28 cellular contexts compared by ENCODE assay signal in the genomic region with DNA sequence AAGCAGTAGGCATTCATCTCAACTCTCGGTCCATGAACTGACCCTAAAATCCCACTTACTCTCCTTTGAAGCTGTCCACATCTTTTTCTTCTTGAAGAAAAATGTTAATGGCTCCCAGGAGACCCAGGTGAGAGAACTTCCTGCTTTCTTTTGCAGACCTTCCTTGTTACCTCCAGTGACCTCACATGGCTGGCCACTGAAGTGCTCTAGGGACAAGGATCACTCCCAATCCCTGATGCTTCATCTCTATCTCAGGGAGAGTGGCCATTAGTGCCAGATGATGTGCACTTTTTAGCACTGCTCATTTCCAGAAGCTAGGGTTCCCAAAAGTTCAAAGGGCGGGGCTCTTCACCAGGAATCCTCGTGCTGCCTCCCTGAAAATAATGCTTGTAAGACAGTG. TPM values are rescaled to one million over a fixed set of nuclear protein-coding genes. Genes with fewer than 3 reads are reported as not detected.
DNase-seq lines count a peak whose midpoint lies in the region; ATAC-seq and TF ChIP-seq lines count a peak whose summit lies in the region.
"Had no signal": no experiment of that assay in that cellular context is flagged by ENCODE, and none has a peak within 500 bp of the region (broad histone marks: within the 10 kb centered on the region; RNA-seq: fewer than 3 reads in every experiment).

No MANE protein-coding gene starts in this region.

- H4K12ac ChIP-seq in trophoblast cell (ENCODE audit: low read depth, low read length): no peak overlapping the region

- H3K79me1 ChIP-seq in trophoblast cell (ENCODE audit: low read length): peaks cover 15% of the 10 kb centered on the region

- TF ChIP-seq POLR2A in heart left ventricle (IDR thresholded peaks at IDR 0.05): no peak
- no peak for TF ChIP-seq POLR2A in esophagus squamous epithelium (IDR thresholded peaks at IDR 0.05)

- H4K8ac ChIP-seq in trophoblast cell (ENCODE audit: low read depth, low read length): no peak overlapping the region

- no peak overlapping the region for H2BK120ac ChIP-seq in trophoblast cell (ENCODE audit: insufficient read depth, low read length, poor library complexity)

- H3K36me3 Mint-ChIP-seq in type B pancreatic cell: peaks cover 27% of the 10 kb centered on the region
- H3K36me3 Mint-ChIP-seq: CD8-positive, alpha-beta memory T cell; naive thymus-derived CD4-positive, alpha-beta T cell; T-cell had no signal

- H4K20me1 ChIP-seq in PC-9 (ENCODE audit: insufficient read depth): no peaks in the 10 kb centered on the region

- peak overlapping the region; percentile 4 for H3K18ac ChIP-seq in trophoblast cell (ENCODE audit: low read length)

- no peak for TF ChIP-seq CTCF in heart left ventricle (IDR thresholded peaks at IDR 0.05)
- no peak for TF ChIP-seq CTCF in esophagus squamous epithelium (IDR thresholded peaks at IDR 0.05)
- no peak for TF ChIP-seq CTCF in type B pancreatic cell (conservative IDR thresholded peaks at IDR 0.05)
- TF ChIP-seq CTCF in PC-9 (conservative IDR thresholded peaks at IDR 0.05): no peak
- TF ChIP-seq CTCF in A673 (conservative IDR thresholded peaks at IDR 0.05; ENCODE audit: low read depth, low read length): no peak

- H2BK12ac ChIP-seq in trophoblast cell (ENCODE audit: low read length): no peak overlapping the region

- H3K36me3 ChIP-seq in heart left ventricle: peaks cover 0 to 13% (median 3%) of the 10 kb centered on the region in 9 donors
- H3K36me3 ChIP-seq in esophagus squamous epithelium: peaks cover 0 to 39% (median 0%) of the 10 kb centered on the region in 3 donors
- H3K36me3 ChIP-seq in trophoblast cell (ENCODE audit: control insufficient read depth in 1 of 2, insufficient read depth in 2 of 2, low read length in 2 of 2): peaks cover 8 to 15% of the 10 kb centered on the region in 2 experiments
- no peaks in the 10 kb centered on the region for H3K36me3 ChIP-seq in PC-9 (ENCODE audit: low read depth)
- H3K36me3 ChIP-seq in A673 (ENCODE audit: insufficient read depth, low read length, poor library complexity, severe bottlenecking): no peaks in the 10 kb centered on the region
- H3K36me3 ChIP-seq: brain microvascular endothelial cell, spleen had no signal

- H3K79me2 ChIP-seq in trophoblast cell (ENCODE audit: control insufficient read depth, insufficient read depth, low read length, poor library complexity) (peaks cover 18% of the 10 kb centered on the region), PC-9 (ENCODE audit: low read depth) (peaks cover 68% of the 10 kb centered on the region)

- no peak overlapping the region for H3K9ac ChIP-seq in trophoblast cell (ENCODE audit: low read length)

- peaks cover 6% of the 10 kb centered on the region for H3K9me3 Mint-ChIP-seq in type B pancreatic cell
- H3K9me3 Mint-ChIP-seq: CD8-positive, alpha-beta memory T cell; H9; T-cell had no signal

- H3K4me3 ChIP-seq in heart left ventricle (no peak overlapping the region), esophagus squamous epithelium (no peak overlapping the region), trophoblast cell (ENCODE audit: low read depth, low read length) (no peak overlapping the region), PC-9 (no peak overlapping the region), A673 (ENCODE audit: low read depth, low read length, poor library complexity, severe bottlenecking) (no peak overlapping the region)
- H3K4me3 ChIP-seq: SJSA1, spleen had no signal

- DNase-seq in heart left ventricle (no peak), Right ventricle myocardium inferior (ENCODE audit: missing footprints) (no peak), esophagus squamous epithelium (lab: John Stamatoyannopoulos, UW) (no peak), trophoblast cell (no peak), type B pancreatic cell (ENCODE audit: extremely low spot score, unreplicated experiment) (no peak), PC-9 (no peak), A673 (ENCODE audit: low spot score) (no peak)
- DNase-seq: activated CD8-positive, alpha-beta T cell treated with anti-CD3 and anti-CD28 coated beads, Interleukin-2, amount 10 ng/mL, durations not matched to agents 7 days and 5 days; activated effector memory CD4-positive, alpha-beta T cell treated with Interleukin-2 at 50 U/mL for 16 hours; activated T-cell treated with anti-CD3 and anti-CD28 coated beads for 4 hours; brain microvascular endothelial cell; CD8-positive, alpha-beta memory T cell; effector memory CD4-positive, alpha-beta T cell; foreskin melanocyte; H9; islet precursor cell; mesendoderm; naive thymus-derived CD4-positive, alpha-beta T cell; NCI-H1048; NCI-H1694 treated with DMSO at 0.1 percent for 48 hours; NCI-H526; retina; spleen; stimulated activated CD4-positive, alpha-beta T cell treated with anti-CD3 and anti-CD28 coated beads, Interleukin-4, amount 100 ng/mL, for 1 hour; stimulated activated naive CD4-positive, alpha-beta T cell treated with Interleukin-2 at 50 U/mL for 16 hours; T-cell had no signal

- CTCF ChIA-PET in PC-9 (lab: Charles Lee): interaction anchor here (0.6 kb wide), 1 partner anchor 70 kb away, joined by 3 read pairs; no protein-coding TSS in a partner anchor
- CTCF ChIA-PET in A673 (lab: Charles Lee): no interaction called here

- peaks cover 7 to 83% (median 51%) of the 10 kb centered on the region in 12 donors for H3K4me1 ChIP-seq in heart left ventricle
- H3K4me1 ChIP-seq in esophagus squamous epithelium: peaks cover 15 to 85% (median 35%) of the 10 kb centered on the region in 3 donors
- H3K4me1 ChIP-seq in trophoblast cell (ENCODE audit: control insufficient read depth in 1 of 2, insufficient read depth in 2 of 2, low read length in 2 of 2): peaks cover 41 to 50% of the 10 kb centered on the region in 2 experiments
- peaks cover 46% of the 10 kb centered on the region for H3K4me1 ChIP-seq in PC-9 (replicated peaks; ENCODE audit: insufficient read depth)
- no peaks in the 10 kb centered on the region for H3K4me1 ChIP-seq in A673 (ENCODE audit: insufficient read depth, low read length, poor library complexity, severe bottlenecking)
- H3K4me1 ChIP-seq: spleen had no signal

- H3K27ac Mint-ChIP-seq in type B pancreatic cell: no peak overlapping the region
- H3K27ac Mint-ChIP-seq: activated CD8-positive, alpha-beta T cell treated with anti-CD3 and anti-CD28 coated beads, Interleukin-2, amount 10 ng/mL, durations not matched to agents 7 days and 5 days; CD8-positive, alpha-beta memory T cell; H9; naive thymus-derived CD4-positive, alpha-beta T cell; T-cell had no signal

- H3K4me2 ChIP-seq in trophoblast cell (ENCODE audit: low read length) (no peak overlapping the region), PC-9 (no peak overlapping the region)

- peak overlapping the region; percentile 9 for H3K4ac ChIP-seq in trophoblast cell (ENCODE audit: low read depth, low read length)

- H3K14ac ChIP-seq in trophoblast cell (ENCODE audit: low read length): no peak overlapping the region

- H3K4me3 Mint-ChIP-seq in type B pancreatic cell: peak overlapping the region; percentile 72
- H3K4me3 Mint-ChIP-seq: activated CD8-positive, alpha-beta T cell treated with anti-CD3 and anti-CD28 coated beads, Interleukin-2, amount 10 ng/mL, durations not matched to agents 7 days and 5 days; CD8-positive, alpha-beta memory T cell; H9; naive thymus-derived CD4-positive, alpha-beta T cell; T-cell had no signal

- no peak overlapping the region for H2BK5ac ChIP-seq in trophoblast cell (ENCODE audit: low read depth, low read length, poor library complexity)

- 73 to 86% (median 83%) methylated on average over 3 of the region's 3 CpGs for WGBS in heart left ventricle, 4 donors
- WGBS in esophagus squamous epithelium, 2 donors: 86 to 96% methylated on average over 1 to 3 of the region's 3 CpGs
- WGBS in trophoblast cell (ENCODE audit: extremely low coverage, insufficient coverage, insufficient read length): no CpG with 5 or more reads among the region's 3 CpGs

- no peaks in the 10 kb centered on the region for H3K9me2 ChIP-seq in PC-9 (ENCODE audit: insufficient read depth)

- H3K23ac ChIP-seq in trophoblast cell (ENCODE audit: low read length): no peak overlapping the region

- no peaks in the 10 kb centered on the region for H3K27me3 ChIP-seq in heart left ventricle
- no peaks in the 10 kb centered on the region for H3K27me3 ChIP-seq in esophagus squamous epithelium
- no peaks in the 10 kb centered on the region for H3K27me3 ChIP-seq in trophoblast cell (ENCODE audit: insufficient read depth, low read length)
- no peaks in the 10 kb centered on the region for H3K27me3 ChIP-seq in PC-9 (ENCODE audit: insufficient read depth, low read depth)
- peaks cover 77% of the 10 kb centered on the region for H3K27me3 ChIP-seq in A673 (replicated peaks; ENCODE audit: insufficient read depth, low read depth, low read length, poor library complexity)
- H3K27me3 ChIP-seq: brain microvascular endothelial cell, SJSA1, spleen had no signal

- no peaks in the 10 kb centered on the region for H3K27me3 Mint-ChIP-seq in type B pancreatic cell

- no TSS peak for BruUV-seq in PC-9 (replicated peaks; lab: Mats Ljungman, UMichigan)
- no TSS peak for BruUV-seq in A673 (replicated peaks; lab: Mats Ljungman, UMichigan)

- H4K91ac ChIP-seq in trophoblast cell (ENCODE audit: low read depth, low read length): no peak overlapping the region

- H3K4me1 Mint-ChIP-seq in type B pancreatic cell (ENCODE audit: unreplicated experiment): peaks cover 86% of the 10 kb centered on the region
- H3K4me1 Mint-ChIP-seq: CD8-positive, alpha-beta memory T cell; naive thymus-derived CD4-positive, alpha-beta T cell had no signal

- intact Hi-C loops in heart left ventricle (cut with DNase I) (no loop called here), Right ventricle myocardium inferior (cut with DNase I) (loop anchor here (5.0 kb wide), 1 partner anchor 66 kb away; no protein-coding TSS in a partner anchor), esophagus squamous epithelium (cut with DNase I) (no loop called here), PC-9 (cut with micrococcal nuclease; ENCODE audit: unreplicated experiment) (no loop called here), A673 (cut with micrococcal nuclease; ENCODE audit: unreplicated experiment) (no loop called here)

- ATAC-seq in heart left ventricle (peak in 1 of 4 donors; percentile 5), Right ventricle myocardium inferior (no peak), GM21717 (IDR thresholded peaks at IDR 0.05; ENCODE audit: unreplicated experiment) (no peak)
- ATAC-seq: activated CD8-positive, alpha-beta T cell treated with anti-CD3 and anti-CD28 coated beads, Interleukin-2, amount 10 ng/mL, durations not matched to agents 7 days and 5 days; naive thymus-derived CD4-positive, alpha-beta T cell; T-cell had no signal

- H2AFZ ChIP-seq in trophoblast cell (ENCODE audit: insufficient read depth, low read length, poor library complexity) (no peak overlapping the region), PC-9 (no peak overlapping the region)

- H3F3A ChIP-seq in PC-9 (ENCODE audit: insufficient read depth, low read depth): peaks cover 18% of the 10 kb centered on the region; the same call in 1 of the 2 replicates

- H2AK5ac ChIP-seq in trophoblast cell (ENCODE audit: low read length): no peak overlapping the region

- POLR2A ChIA-PET in PC-9 (lab: Charles Lee; ENCODE audit: unreplicated experiment) (no interaction called here), A673 (lab: Charles Lee; ENCODE audit: low non-redundant PET) (no interaction called here)

- H3K27ac ChIP-seq in heart left ventricle (peak overlapping the region in 9 of 12 donors; percentile 28 to 76 (median 51)), esophagus squamous epithelium (peak overlapping the region in 3 of 4 donors; percentile 9 to 20 (median 18)), trophoblast cell (ENCODE audit: low read depth, low read length) (no peak overlapping the region), PC-9 (no peak overlapping the region), A673 (ENCODE audit: low read depth, low read length, poor library complexity, severe bottlenecking) (no peak overlapping the region)
- H3K27ac ChIP-seq: brain microvascular endothelial cell, SJSA1, spleen had no signal

- no peaks in the 10 kb centered on the region for H3K9me3 ChIP-seq in heart left ventricle
- no peaks in the 10 kb centered on the region for H3K9me3 ChIP-seq in esophagus squamous epithelium
- H3K9me3 ChIP-seq in trophoblast cell (ENCODE audit: insufficient read depth, low read depth, low read length): no peaks in the 10 kb centered on the region
- no peaks in the 10 kb centered on the region for H3K9me3 ChIP-seq in PC-9 (ENCODE audit: insufficient read depth, low read depth)
- no peaks in the 10 kb centered on the region for H3K9me3 ChIP-seq in A673 (ENCODE audit: low read depth, low read length, poor library complexity, severe bottlenecking)
- H3K9me3 ChIP-seq: SJSA1, spleen had no signal

RNA-seq across cellular contexts. Expression of gene PLXNA2, which starts 16.2 kb away (rescaled TPM):
- 10 to 100 TPM; 13.3 to 28.2 (median 18.4) TPM for total RNA-seq in heart left ventricle
- 10 to 100 TPM in 1 of 2 donors, 1 to 10 TPM in 1; 9.2 to 10.5 TPM for polyA plus RNA-seq in heart left ventricle
- 15.3 TPM for total RNA-seq in Right ventricle myocardium inferior
- 10 to 100 TPM; 26.9 to 54.0 (median 46.1) TPM for total RNA-seq in esophagus squamous epithelium
- 35.3 and 35.7 TPM in 2 replicates for polyA plus RNA-seq in trophoblast cell (2013)
- 80.1 and 120 TPM in 2 replicates for total RNA-seq in type B pancreatic cell (ENCODE audit: low replicate concordance)
- total RNA-seq in PC-9 (2021): 10.2 and 15.6 TPM in 2 replicates
- total RNA-seq in A673 (2021): 0.06 TPM in 1 of 2 replicates, not detected in the other
- polyA plus RNA-seq: naive thymus-derived CD4-positive, alpha-beta T cell had no signal

Comparison
In these comparisons a context has a peak if more than half of its experiments do, and no peak if none do; other contexts are left out.
1. H3K27ac ChIP-seq: peak in heart left ventricle (9 of 12) and esophagus squamous epithelium (3 of 4); none in trophoblast cell (single experiment), PC-9 (single experiment) and A673 (single experiment).
2. RNA of gene PLXNA2, which starts 16.2 kb away (total RNA-seq): 80.1 to 120 TPM in type B pancreatic cell, 26.9 to 54.0 TPM in esophagus squamous epithelium, 13.3 to 28.2 TPM in heart left ventricle, 15.3 TPM in Right ventricle myocardium inferior (single experiment) and 10.2 to 15.6 TPM in PC-9; 0.06 TPM in A673; every median in the first group is over 10 times any median in the second.